Comparison of ENCODE assay signal across 21 cellular contexts in the genomic region with DNA sequence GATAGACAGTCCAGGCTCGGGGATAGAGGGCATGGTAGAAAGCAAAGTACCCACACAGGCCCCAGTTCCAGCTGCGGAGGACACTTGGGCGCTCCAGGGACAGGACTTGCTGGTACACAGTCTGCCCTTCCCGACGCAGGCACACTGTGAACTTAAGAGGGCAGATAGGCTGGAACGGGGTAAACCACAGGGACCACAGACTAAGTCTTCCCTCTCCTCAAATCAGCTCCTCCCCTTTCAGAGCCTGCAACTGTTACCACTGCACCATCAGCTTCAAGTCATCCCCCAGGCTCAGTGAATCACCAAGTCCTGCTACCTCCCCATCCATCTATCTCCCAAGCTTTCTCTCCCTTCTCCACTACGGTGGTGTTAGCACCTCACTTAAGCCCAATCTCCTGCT. TPM values are rescaled to one million over a fixed set of nuclear protein-coding genes. Genes with fewer than 3 reads are reported as not detected.
A peak's percentile ranks its signal among the peaks of the same experiment; 100 is the strongest.
DNase-seq lines count a peak whose midpoint lies in the region; ATAC-seq, FAIRE-seq and TF ChIP-seq lines count a peak whose summit lies in the region.
"Had no signal": no experiment of that assay in that cellular context is flagged by ENCODE, and none has a peak within 500 bp of the region (broad histone marks: within the 10 kb centered on the region; RNA-seq: fewer than 3 reads in every experiment).

No MANE protein-coding gene starts in this region.

- peak; percentile 46 to 52 for ATAC-seq in activated T-cell treated with anti-CD3 and anti-CD28 coated beads, Interleukin-2, amount 50 U/mL, for 72 hours (replicated peaks in 1 of 2)
- ATAC-seq in stimulated activated naive CD8-positive, alpha-beta T cell treated with anti-CD3 and anti-CD28 coated beads, Interleukin-15, Interleukin-2, amounts not matched to agents 100 U/mL and 50 U/mL, for 24 hours = peak; percentile 50
- ATAC-seq in HG03135 (IDR thresholded peaks at IDR 0.05; ENCODE audit: unreplicated experiment) = no peak

- H3K4me3 ChIP-seq in coronary artery (no peak overlapping the region), foreskin fibroblast (ENCODE audit: low read depth in 1 of 2, low read length in 2 of 2) (no peak overlapping the region)
- H3K4me3 ChIP-seq: vagina had no signal

- H3K4me1 Mint-ChIP-seq in activated T-cell treated with anti-CD3 and anti-CD28 coated beads, Interleukin-2, amount 50 U/mL, for 72 hours (ENCODE audit: low read depth) = peaks cover 38% of the 10 kb centered on the region

- FAIRE-seq in GM19239 (lab: Jason Lieb, UNC) = no peak
- FAIRE-seq: endothelial cell of umbilical vein had no signal

- H3K9me3 Mint-ChIP-seq in activated T-cell treated with anti-CD3 and anti-CD28 coated beads, Interleukin-2, amount 50 U/mL, for 72 hours = no peaks in the 10 kb centered on the region
- H3K9me3 Mint-ChIP-seq: activated T-helper 2 cell treated with anti-CD3 and anti-CD28 coated beads, Interferon-gamma antibody, Interleukin-2, Interleukin-4, amounts not matched to agents 10 μg/mL and 5 μg/mL and 100 μg/mL, durations not matched to agents 14 hours and 24 hours and 36 hours had no signal

- no peak overlapping the region for H3K27ac ChIP-seq in coronary artery
- H3K27ac ChIP-seq: vagina had no signal

- H3K27me3 Mint-ChIP-seq in activated T-cell treated with anti-CD3 and anti-CD28 coated beads, Interleukin-2, amount 50 U/mL, for 72 hours (ENCODE audit: low read depth) = no peaks in the 10 kb centered on the region

- no peak overlapping the region for H3K4me3 Mint-ChIP-seq in activated T-cell treated with anti-CD3 and anti-CD28 coated beads, Interleukin-2, amount 50 U/mL, for 72 hours

- peaks cover 4 to 15% of the 10 kb centered on the region in 2 donors for H3K36me3 Mint-ChIP-seq in activated T-cell treated with anti-CD3 and anti-CD28 coated beads, Interleukin-2, amount 50 U/mL, for 72 hours (ENCODE audit: insufficient read depth in 2 of 2)

- DNase-seq in activated T-cell treated with anti-CD3 and anti-CD28 coated beads, Interleukin-2, amount 50 U/mL, for 72 hours = no peak
- no peak for DNase-seq in activated T-cell treated with anti-CD3 and anti-CD28 coated beads, Interleukin-2, amount 50 U/mL, for 48 hours
- peak; percentile 66 for DNase-seq in OCI-M1 (lab: John Stamatoyannopoulos, UW)
- peak; percentile 35 for DNase-seq in coronary artery (ENCODE audit: low spot score)
- DNase-seq in stimulated activated naive CD8-positive, alpha-beta T cell treated with anti-CD3 and anti-CD28 coated beads, Interleukin-15, Interleukin-2, amounts not matched to agents 100 U/mL and 50 U/mL, for 24 hours = no peak
- no peak for DNase-seq in foreskin fibroblast
- no peak for DNase-seq in GM19239 (ENCODE audit: insufficient read length, low spot score)
- DNase-seq: activated CD4-positive, alpha-beta T cell treated with anti-CD3 and anti-CD28 coated beads for 1 hour; COR-L47; hippocampal formation; NCI-H2081; NCI-H510A treated with DMSO at 0.1 percent for 48 hours; SHP77; stimulated activated CD4-positive, alpha-beta T cell treated with anti-CD3 and anti-CD28 coated beads, Interleukin-15, amount 100 ng/mL, for 24 hours had no signal

- no peak for TF ChIP-seq CTCF in coronary artery (IDR thresholded peaks at IDR 0.05)
- TF ChIP-seq CTCF in foreskin fibroblast (IDR thresholded peaks at IDR 0.05; ENCODE audit: low read depth, low read length) = no peak

- H3K27ac Mint-ChIP-seq in activated T-cell treated with anti-CD3 and anti-CD28 coated beads, Interleukin-2, amount 50 U/mL, for 72 hours = no peak overlapping the region
- H3K27ac Mint-ChIP-seq: activated T-helper 2 cell treated with anti-CD3 and anti-CD28 coated beads, Interferon-gamma antibody, Interleukin-2, Interleukin-4, amounts not matched to agents 10 μg/mL and 5 μg/mL and 100 μg/mL, durations not matched to agents 14 hours and 24 hours and 36 hours had no signal

RNA-seq across cellular contexts. Expression of a gene that starts 7.3 kb away (rescaled TPM):
- total RNA-seq in activated T-cell treated with anti-CD3 and anti-CD28 coated beads, Interleukin-2, amount 50 U/mL, for 72 hours = 10 to 100 TPM; 37.7 to 38.4 TPM

RNA-seq across cellular contexts. Expression of a gene that starts 7.3 kb away (rescaled TPM):
- 10 to 100 TPM; 32.5 TPM for total RNA-seq in activated T-cell treated with anti-CD3 and anti-CD28 coated beads, Interleukin-2, amount 50 U/mL, for 72 hours

RNA-seq across cellular contexts. Expression of a gene that starts 9.3 kb away (rescaled TPM):
- total RNA-seq in activated T-cell treated with anti-CD3 and anti-CD28 coated beads, Interleukin-2, amount 50 U/mL, for 72 hours = 10 to 100 TPM; 30.7 to 33.1 TPM

RNA-seq across cellular contexts. Expression of a gene that starts 9.7 kb away (rescaled TPM):
- total RNA-seq in activated T-cell treated with anti-CD3 and anti-CD28 coated beads, Interleukin-2, amount 50 U/mL, for 72 hours = 100 to 1,000 TPM; 200 to 235 TPM

RNA-seq across cellular contexts. Expression of a gene that starts 12.3 kb away (rescaled TPM):
- total RNA-seq in activated T-cell treated with anti-CD3 and anti-CD28 coated beads, Interleukin-2, amount 50 U/mL, for 72 hours = not detected
- total RNA-seq: fibroblast of villous mesenchyme, kidney epithelial cell, mesenteric fat pad, vagina had no signal

Comparison
In these comparisons a context has a peak if more than half of its experiments do, and no peak if none do; other contexts are left out.
1. DNase-seq: peak in OCI-M1 (single experiment) and coronary artery (single experiment); none in activated T-cell treated with anti-CD3 and anti-CD28 coated beads, Interleukin-2, amount 50 U/mL, for 72 hours (0 of 2), activated T-cell treated with anti-CD3 and anti-CD28 coated beads, Interleukin-2, amount 50 U/mL, for 48 hours (0 of 2), stimulated activated naive CD8-positive, alpha-beta T cell treated with anti-CD3 and anti-CD28 coated beads, Interleukin-15, Interleukin-2, amounts not matched to agents 100 U/mL and 50 U/mL, for 24 hours (single experiment), foreskin fibroblast (0 of 2) and GM19239 (single experiment).